ENCODE assay signal across 20 cellular contexts in genomic region chr1:41312991-41313645, GRCh38. TPM values are rescaled to one million over a fixed set of nuclear protein-coding genes. Genes with fewer than 3 reads are reported as not detected.
DNase-seq lines count a peak whose midpoint lies in the region; ATAC-seq, FAIRE-seq and TF ChIP-seq lines count a peak whose summit lies in the region.
"Had no signal": no experiment of that assay in that cellular context is flagged by ENCODE, and none has a peak within 500 bp of the region (broad histone marks: within the 10 kb centered on the region; RNA-seq: fewer than 3 reads in every experiment).

No MANE protein-coding gene starts in this region.

- no peak for FAIRE-seq in K562 (lab: Jason Lieb, UNC)
- no peak for FAIRE-seq in frontal cortex (lab: Jason Lieb, UNC)
- FAIRE-seq: endometrium, kidney, RCC 7860, small intestine had no signal

- no TSS peak for BruUV-seq in K562 (replicated peaks; lab: Mats Ljungman, UMichigan)

- no peak overlapping the region; a peak in 1 of 4 replicates for H3K9ac ChIP-seq in K562 (ENCODE audit: insufficient read depth in 1 of 2, low read depth in 2 of 2, low read length in 2 of 2)
- H3K9ac ChIP-seq: KMS-11 had no signal

- no peak for TF ChIP-seq EP300 in K562 (IDR thresholded peaks at IDR 0.05; ENCODE audit: low read length)

- TF ChIP-seq RAD21 in K562 (CRISPR knock-in tag; conservative IDR thresholded peaks at IDR 0.05 in 1 of 2, IDR thresholded peaks at IDR 0.05 in 1 of 2), result no peak

- H4K20me1 ChIP-seq in K562 (replicated peaks; ENCODE audit: control insufficient read depth, insufficient read depth, low read length), result 0 out of 2 replicates have a peak, but pooled peaks cover 3% of the 10 kb centered on the region

- H3K27me3 ChIP-seq in left ventricle myocardium inferior (ENCODE audit: low read depth) (no peaks in the 10 kb centered on the region), K562 (ENCODE audit: control insufficient read depth in 2 of 2, insufficient read depth in 2 of 2, low read length in 2 of 2) (peaks cover 12 to 32% of the 10 kb centered on the region in 2 experiments; a peak in 4 of 5 replicates), lung (ENCODE audit: control insufficient read depth, insufficient read depth) (no peaks in the 10 kb centered on the region)
- H3K27me3 ChIP-seq: SJSA1, transverse colon had no signal

- CTCF ChIA-PET in K562 (lab: Yijun Ruan, JAX; ENCODE audit: low intra/inter-chr PET ratio), result interaction anchor here (0.6 to 1.6 kb wide), 3 partner anchors 45 to 259 kb away, joined by 3 to 8 read pairs (median 5); no protein-coding TSS in a partner anchor

- ATAC-seq in Right ventricle myocardium inferior (peak; percentile 49), K562 (peak; percentile 19; the same call in 1 of the 3 replicates), lung (ENCODE audit: insufficient read depth, low FRiP score) (no peak), HG03439 (IDR thresholded peaks at IDR 0.05; ENCODE audit: unreplicated experiment) (no peak), GM21825 (IDR thresholded peaks at IDR 0.05; ENCODE audit: unreplicated experiment) (no peak)
- ATAC-seq: stimulated activated naive CD8-positive, alpha-beta T cell treated with anti-CD3 and anti-CD28 coated beads, Interleukin-15, amount 100 ng/mL, for 72 hours; T-cell had no signal

- H3K27ac ChIP-seq in left ventricle myocardium inferior (replicated peaks) (no peak overlapping the region), K562 (ENCODE audit: extremely low read depth, low read depth, low read length) (no peak overlapping the region), lung (ENCODE audit: low read depth in 1 of 2, low read length in 1 of 2) (no peak overlapping the region)
- H3K27ac ChIP-seq: KMS-11, SJSA1 had no signal

- H3K4me1 ChIP-seq in left ventricle myocardium inferior (no peaks in the 10 kb centered on the region), K562 (replicated peaks in 1 of 2; ENCODE audit: control insufficient read depth in 2 of 2, insufficient read depth in 2 of 2, low read length in 2 of 2) (no peaks in the 10 kb centered on the region), lung (ENCODE audit: control insufficient read depth in 2 of 2, insufficient read depth in 2 of 2, low read length in 2 of 2) (peaks cover 0 to 2% of the 10 kb centered on the region in 2 donors)

- H3K79me2 ChIP-seq in K562 (ENCODE audit: control insufficient read depth, insufficient read depth, low read length), result no peaks in the 10 kb centered on the region

- no peaks in the 10 kb centered on the region for H3K36me3 ChIP-seq in left ventricle myocardium inferior
- no peaks in the 10 kb centered on the region for H3K36me3 ChIP-seq in K562 (ENCODE audit: control insufficient read depth, insufficient read depth, low read length)
- H3K36me3 ChIP-seq in lung (ENCODE audit: control insufficient read depth in 2 of 2, insufficient read depth in 2 of 2, low read length in 2 of 2), result no peaks in the 10 kb centered on the region
- H3K36me3 ChIP-seq: SJSA1, transverse colon had no signal

- in situ Hi-C loops in K562 (cut with MboI), result no loop called here

- H3K4me3 ChIP-seq in left ventricle myocardium inferior (no peak overlapping the region), K562 (no peak overlapping the region), lung (no peak overlapping the region)
- H3K4me3 ChIP-seq: SJSA1, transverse colon had no signal

- H3K9me3 ChIP-seq in left ventricle myocardium inferior (replicated peaks) (peaks cover 5% of the 10 kb centered on the region), K562 (replicated peaks; ENCODE audit: control insufficient read depth, insufficient read depth, low read depth, low read length) (no peaks in the 10 kb centered on the region), lung (ENCODE audit: control insufficient read depth in 2 of 2, insufficient read depth in 1 of 2, low read length in 1 of 2) (no peaks in the 10 kb centered on the region)
- H3K9me3 ChIP-seq: SJSA1, transverse colon had no signal

- TF ChIP-seq POLR2A in K562 (conservative IDR thresholded peaks at IDR 0.05), result no peak

- 48% methylated on average over 4 of the region's 4 CpGs for WGBS in K562 (ENCODE audit: insufficient coverage, low coverage, missing lambda C conversion rate)
- 87 to 95% methylated on average over 4 of the region's 4 CpGs for WGBS in lung, 2 donors

- H2AFZ ChIP-seq in K562 (ENCODE audit: low read depth, low read length), result peak overlapping the region; percentile 52

- no peak for DNase-seq in Right ventricle myocardium inferior (ENCODE audit: missing footprints)
- no peak for DNase-seq in left ventricle myocardium inferior
- DNase-seq in K562 (ENCODE audit: extremely low read depth in 1 of 4, low spot score in 3 of 4), result no peak
- DNase-seq in lung (ENCODE audit: low spot score), result peak; percentile 25
- peak; percentile 16 for DNase-seq in stromal cell of bone marrow (ENCODE audit: low read depth)
- DNase-seq in frontal cortex (ENCODE audit: low spot score in 2 of 2), result no peak
- DNase-seq: activated effector memory CD4-positive, alpha-beta T cell treated with Interleukin-2 at 50 U/mL for 16 hours; kidney; NCI-H1417 treated with DMSO at 0.1 percent for 48 hours; small intestine; stimulated activated CD4-positive, alpha-beta T cell treated with anti-CD3 and anti-CD28 coated beads, Interleukin-1b, Interleukin-23, amount 100 ng/mL, for 48 hours; transverse colon had no signal

- POLR2A ChIA-PET in K562 (lab: Yijun Ruan, JAX), result interaction anchor here (0.6 to 1.2 kb wide), 3 partner anchors 9 to 86 kb away, joined by 3 read pairs; no protein-coding TSS in a partner anchor

- no peak for TF ChIP-seq CTCF in left ventricle myocardium inferior (IDR thresholded peaks at IDR 0.05; ENCODE audit: borderline replicate concordance)
- no peak for TF ChIP-seq CTCF in K562 (IDR thresholded peaks at IDR 0.05 in 2 of 3, conservative IDR thresholded peaks at IDR 0.05 in 1 of 3; ENCODE audit: insufficient read depth in 2 of 3, low read depth in 1 of 3, low read length in 3 of 3)
- no peak for TF ChIP-seq CTCF in lung (IDR thresholded peaks at IDR 0.05; ENCODE audit: control extremely low read depth, extremely low read depth)

- H3K4me2 ChIP-seq in K562 (ENCODE audit: insufficient read depth, low read length), result no peak overlapping the region
- H3K4me2 ChIP-seq: KMS-11 had no signal

- intact Hi-C loops in Right ventricle myocardium inferior (cut with DNase I), result no loop called here
- intact Hi-C loops in left ventricle myocardium inferior (cut with micrococcal nuclease), result no loop called here
- intact Hi-C loops in K562 (cut with micrococcal nuclease), result loop anchor here (2.0 kb wide), 1 partner anchor 120 kb away; no protein-coding TSS in a partner anchor

- H3K9me1 ChIP-seq in K562 (ENCODE audit: control insufficient read depth, insufficient read depth, low read length), result no peaks in the 10 kb centered on the region

TF ChIP-seq in K562, 482 proteins besides CTCF, POLR2A, EP300 and RAD21 (continues in another document):
- no peak for TF ChIP-seq MCM5 (IDR thresholded peaks at IDR 0.05; ENCODE audit: low read depth)
- TF ChIP-seq NELFE (IDR thresholded peaks at IDR 0.05; ENCODE audit: insufficient read depth, insufficient read length), result no peak
- TF ChIP-seq, protein P1, sequence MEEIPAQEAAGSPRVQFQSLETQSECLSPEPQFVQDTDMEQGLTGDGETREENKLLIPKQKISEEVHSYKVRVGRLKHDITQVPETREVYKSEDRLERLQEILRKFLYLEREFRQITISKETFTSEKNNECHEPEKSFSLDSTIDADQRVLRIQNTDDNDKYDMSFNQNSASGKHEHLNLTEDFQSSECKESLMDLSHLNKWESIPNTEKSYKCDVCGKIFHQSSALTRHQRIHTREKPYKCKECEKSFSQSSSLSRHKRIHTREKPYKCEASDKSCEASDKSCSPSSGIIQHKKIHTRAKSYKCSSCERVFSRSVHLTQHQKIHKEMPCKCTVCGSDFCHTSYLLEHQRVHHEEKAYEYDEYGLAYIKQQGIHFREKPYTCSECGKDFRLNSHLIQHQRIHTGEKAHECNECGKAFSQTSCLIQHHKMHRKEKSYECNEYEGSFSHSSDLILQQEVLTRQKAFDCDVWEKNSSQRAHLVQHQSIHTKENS (CRISPR knock-in tag; IDR thresholded peaks at IDR 0.05), result no peak
- no peak for TF ChIP-seq NCOA1 (IDR thresholded peaks at IDR 0.05; ENCODE audit: low read depth)
- TF ChIP-seq, protein P2, sequence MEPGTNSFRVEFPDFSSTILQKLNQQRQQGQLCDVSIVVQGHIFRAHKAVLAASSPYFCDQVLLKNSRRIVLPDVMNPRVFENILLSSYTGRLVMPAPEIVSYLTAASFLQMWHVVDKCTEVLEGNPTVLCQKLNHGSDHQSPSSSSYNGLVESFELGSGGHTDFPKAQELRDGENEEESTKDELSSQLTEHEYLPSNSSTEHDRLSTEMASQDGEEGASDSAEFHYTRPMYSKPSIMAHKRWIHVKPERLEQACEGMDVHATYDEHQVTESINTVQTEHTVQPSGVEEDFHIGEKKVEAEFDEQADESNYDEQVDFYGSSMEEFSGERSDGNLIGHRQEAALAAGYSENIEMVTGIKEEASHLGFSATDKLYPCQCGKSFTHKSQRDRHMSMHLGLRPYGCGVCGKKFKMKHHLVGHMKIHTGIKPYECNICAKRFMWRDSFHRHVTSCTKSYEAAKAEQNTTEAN (CRISPR knock-in tag; IDR thresholded peaks at IDR 0.05), result no peak

RNA-seq across cellular contexts. Expression of gene FOXO6, which starts 48.1 kb away (rescaled TPM):
- 4.5 TPM for total RNA-seq in Right ventricle myocardium inferior
- total RNA-seq in left ventricle myocardium inferior, result 2.1 TPM
- total RNA-seq in K562 (2011; cell fraction: chromatin; rRNA removed; ENCODE audit: low replicate concordance), result not detected in 2 replicates
- total RNA-seq in K562 (2011; cell fraction: nucleolus; rRNA removed), result 0.17 and 0.53 TPM in 2 replicates
- total RNA-seq in K562 (2011; cell fraction: nucleoplasm; rRNA removed), result not detected in 2 replicates
- total RNA-seq in K562 (2014; rRNA removed), result 0.08 TPM in 1 of 2 replicates, not detected in the other
- not detected in 2 replicates for total RNA-seq in K562 (2014; rRNA removed; fragmentation: Illumina TruSeq; extraction: Trizol)
- 0.04 TPM in 1 of 2 replicates, not detected in the other for total RNA-seq in K562 (2015; rRNA removed; fragmentation: Illumina TruSeq; extraction: Trizol)
- 0.31 and 0.38 TPM in 2 replicates for total RNA-seq in K562 (2021)
- polyA plus RNA-seq in K562 (2011; rRNA removed), result not detected in 2 replicates
- polyA plus RNA-seq in K562 (2011; cell fraction: cytosol; rRNA removed), result not detected in 2 replicates
- polyA plus RNA-seq in K562 (2011; cell fraction: nucleus; rRNA removed), result 0.04 and 0.06 TPM in 2 replicates
- 0.18 and 0.51 TPM in 2 replicates for polyA plus RNA-seq in K562 (2012)
- 0.10 TPM in 1 of 2 replicates, not detected in the other for polyA plus RNA-seq in K562 (2014; fragmentation: Illumina TruSeq; extraction: Trizol)
- polyA plus RNA-seq in K562 (2014; fragmentation: Nextera tagmentation; extraction: Ambion mirVana), result not detected
- 0.13 and 0.43 TPM in 2 replicates for polyA plus RNA-seq in K562 (2014; rRNA removed)
- 0.14 TPM in 1 of 2 replicates, not detected in the other for polyA minus RNA-seq in K562 (2011; rRNA and poly(A)+ RNA removed)
- polyA minus RNA-seq in K562 (2011; cell fraction: cytosol; rRNA and poly(A)+ RNA removed), result not detected in 2 replicates
- polyA minus RNA-seq in K562 (2011; cell fraction: nucleus; rRNA and poly(A)+ RNA removed), result 0.22 and 0.27 TPM in 2 replicates
- 1 to 10 TPM; 1.4 to 2.9 TPM for total RNA-seq in lung
- under 1 TPM; 0.22 to 0.31 TPM for polyA plus RNA-seq in lung
- total RNA-seq in frontal cortex, result 3.7 TPM

Comparison
In these comparisons a context has a peak if more than half of its experiments do, and no peak if none do; other contexts are left out.
1. ATAC-seq: peak in Right ventricle myocardium inferior (single experiment) and K562 (single experiment); none in lung (single experiment), HG03439 (single experiment) and GM21825 (single experiment).
2. DNase-seq: peak in lung (single experiment) and stromal cell of bone marrow (single experiment); none in Right ventricle myocardium inferior (single experiment), left ventricle myocardium inferior (single experiment), K562 (0 of 4) and frontal cortex (0 of 2).